In the genomic region with DNA sequence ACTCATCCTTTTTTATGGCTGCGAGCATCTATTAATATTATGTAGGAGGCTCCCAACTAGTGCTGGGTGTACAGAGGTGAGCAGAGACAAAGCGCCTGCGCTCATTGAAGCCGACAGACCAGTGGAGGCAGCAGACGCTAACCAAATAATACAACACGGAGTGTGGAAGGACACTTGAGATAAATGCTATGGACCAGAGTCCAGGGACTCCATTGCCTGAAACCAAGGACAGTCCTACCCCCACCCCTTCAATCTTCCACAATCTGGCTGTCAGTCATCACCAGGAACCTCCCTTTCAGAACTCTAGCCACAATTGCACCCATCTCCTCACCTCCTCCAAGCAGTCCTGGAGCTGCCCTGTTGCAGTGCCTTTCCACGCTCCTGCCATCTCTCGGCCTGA, we compare ENCODE assay signal across 1 cellular context.
TF ChIP-seq lines count a peak whose summit lies in the region.

No MANE protein-coding gene starts in this region.

TF ChIP-seq in GM23338, 12 proteins besides CTCF, POLR2A, EP300 and RAD21 (continued from another document):
- TF ChIP-seq JUNB (IDR thresholded peaks at IDR 0.05; ENCODE audit: unreplicated experiment) (no peak), EZH2phosphoT487 (IDR thresholded peaks at IDR 0.05; ENCODE audit: unreplicated experiment) (no peak), NANOG (IDR thresholded peaks at IDR 0.05; ENCODE audit: borderline replicate concordance) (no peak), STAT1 (IDR thresholded peaks at IDR 0.05; ENCODE audit: unreplicated experiment) (no peak), POLR2AphosphoS5 (IDR thresholded peaks at IDR 0.05; ENCODE audit: low read depth) (no peak), ZNF331 (CRISPR knock-in tag; IDR thresholded peaks at IDR 0.05; ENCODE audit: low read depth) (no peak)
- TF ChIP-seq, protein P1, sequence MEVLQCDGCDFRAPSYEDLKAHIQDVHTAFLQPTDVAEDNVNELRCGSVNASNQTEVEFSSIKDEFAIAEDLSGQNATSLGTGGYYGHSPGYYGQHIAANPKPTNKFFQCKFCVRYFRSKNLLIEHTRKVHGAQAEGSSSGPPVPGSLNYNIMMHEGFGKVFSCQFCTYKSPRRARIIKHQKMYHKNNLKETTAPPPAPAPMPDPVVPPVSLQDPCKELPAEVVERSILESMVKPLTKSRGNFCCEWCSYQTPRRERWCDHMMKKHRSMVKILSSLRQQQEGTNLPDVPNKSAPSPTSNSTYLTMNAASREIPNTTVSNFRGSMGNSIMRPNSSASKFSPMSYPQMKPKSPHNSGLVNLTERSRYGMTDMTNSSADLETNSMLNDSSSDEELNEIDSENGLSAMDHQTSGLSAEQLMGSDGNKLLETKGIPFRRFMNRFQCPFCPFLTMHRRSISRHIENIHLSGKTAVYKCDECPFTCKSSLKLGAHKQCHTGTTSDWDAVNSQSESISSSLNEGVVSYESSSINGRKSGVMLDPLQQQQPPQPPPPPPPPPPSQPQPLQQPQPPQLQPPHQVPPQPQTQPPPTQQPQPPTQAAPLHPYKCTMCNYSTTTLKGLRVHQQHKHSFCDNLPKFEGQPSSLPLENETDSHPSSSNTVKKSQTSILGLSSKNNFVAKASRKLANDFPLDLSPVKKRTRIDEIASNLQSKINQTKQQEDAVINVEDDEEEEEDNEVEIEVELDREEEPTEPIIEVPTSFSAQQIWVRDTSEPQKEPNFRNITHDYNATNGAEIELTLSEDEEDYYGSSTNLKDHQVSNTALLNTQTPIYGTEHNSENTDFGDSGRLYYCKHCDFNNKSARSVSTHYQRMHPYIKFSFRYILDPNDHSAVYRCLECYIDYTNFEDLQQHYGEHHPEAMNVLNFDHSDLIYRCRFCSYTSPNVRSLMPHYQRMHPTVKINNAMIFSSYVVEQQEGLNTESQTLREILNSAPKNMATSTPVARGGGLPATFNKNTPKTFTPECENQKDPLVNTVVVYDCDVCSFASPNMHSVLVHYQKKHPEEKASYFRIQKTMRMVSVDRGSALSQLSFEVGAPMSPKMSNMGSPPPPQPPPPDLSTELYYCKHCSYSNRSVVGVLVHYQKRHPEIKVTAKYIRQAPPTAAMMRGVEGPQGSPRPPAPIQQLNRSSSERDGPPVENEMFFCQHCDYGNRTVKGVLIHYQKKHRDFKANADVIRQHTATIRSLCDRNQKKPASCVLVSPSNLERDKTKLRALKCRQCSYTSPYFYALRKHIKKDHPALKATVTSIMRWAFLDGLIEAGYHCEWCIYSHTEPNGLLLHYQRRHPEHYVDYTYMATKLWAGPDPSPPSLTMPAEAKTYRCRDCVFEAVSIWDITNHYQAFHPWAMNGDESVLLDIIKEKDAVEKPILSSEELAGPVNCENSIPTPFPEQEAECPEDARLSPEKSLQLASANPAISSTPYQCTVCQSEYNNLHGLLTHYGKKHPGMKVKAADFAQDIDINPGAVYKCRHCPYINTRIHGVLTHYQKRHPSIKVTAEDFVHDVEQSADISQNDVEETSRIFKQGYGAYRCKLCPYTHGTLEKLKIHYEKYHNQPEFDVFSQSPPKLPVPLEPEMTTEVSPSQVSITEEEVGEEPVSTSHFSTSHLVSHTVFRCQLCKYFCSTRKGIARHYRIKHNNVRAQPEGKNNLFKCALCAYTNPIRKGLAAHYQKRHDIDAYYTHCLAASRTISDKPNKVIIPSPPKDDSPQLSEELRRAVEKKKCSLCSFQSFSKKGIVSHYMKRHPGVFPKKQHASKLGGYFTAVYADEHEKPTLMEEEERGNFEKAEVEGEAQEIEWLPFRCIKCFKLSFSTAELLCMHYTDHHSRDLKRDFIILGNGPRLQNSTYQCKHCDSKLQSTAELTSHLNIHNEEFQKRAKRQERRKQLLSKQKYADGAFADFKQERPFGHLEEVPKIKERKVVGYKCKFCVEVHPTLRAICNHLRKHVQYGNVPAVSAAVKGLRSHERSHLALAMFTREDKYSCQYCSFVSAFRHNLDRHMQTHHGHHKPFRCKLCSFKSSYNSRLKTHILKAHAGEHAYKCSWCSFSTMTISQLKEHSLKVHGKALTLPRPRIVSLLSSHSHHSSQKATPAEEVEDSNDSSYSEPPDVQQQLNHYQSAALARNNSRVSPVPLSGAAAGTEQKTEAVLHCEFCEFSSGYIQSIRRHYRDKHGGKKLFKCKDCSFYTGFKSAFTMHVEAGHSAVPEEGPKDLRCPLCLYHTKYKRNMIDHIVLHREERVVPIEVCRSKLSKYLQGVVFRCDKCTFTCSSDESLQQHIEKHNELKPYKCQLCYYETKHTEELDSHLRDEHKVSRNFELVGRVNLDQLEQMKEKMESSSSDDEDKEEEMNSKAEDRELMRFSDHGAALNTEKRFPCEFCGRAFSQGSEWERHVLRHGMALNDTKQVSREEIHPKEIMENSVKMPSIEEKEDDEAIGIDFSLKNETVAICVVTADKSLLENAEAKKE (CRISPR knock-in tag; IDR thresholded peaks at IDR 0.05): no peak
